In genomic region chr12:45034861-45035265, GRCh38 we compare ENCODE assay signal across 1 cellular context.
TF ChIP-seq lines count a peak whose summit lies in the region.

No MANE protein-coding gene starts in this region.

TF ChIP-seq in GM23338, 12 proteins besides CTCF, POLR2A, EP300 and RAD21 (continued from another document):
- no peak for TF ChIP-seq ZNF462 (CRISPR knock-in tag; IDR thresholded peaks at IDR 0.05)
- TF ChIP-seq POLR2AphosphoS5 (IDR thresholded peaks at IDR 0.05; ENCODE audit: low read depth): no peak
- TF ChIP-seq CREB1 (CRISPR knock-in tag; IDR thresholded peaks at IDR 0.05; ENCODE audit: low read depth): no peak
- TF ChIP-seq ZNF114 (CRISPR knock-in tag; IDR thresholded peaks at IDR 0.05): no peak
- no peak for TF ChIP-seq STAT1 (IDR thresholded peaks at IDR 0.05; ENCODE audit: unreplicated experiment)
- TF ChIP-seq ZNF331 (CRISPR knock-in tag; IDR thresholded peaks at IDR 0.05; ENCODE audit: low read depth): no peak
- no peak for TF ChIP-seq NANOG (IDR thresholded peaks at IDR 0.05; ENCODE audit: borderline replicate concordance)
